Comparison of ENCODE assay signal across 28 cellular contexts in the genomic region with DNA sequence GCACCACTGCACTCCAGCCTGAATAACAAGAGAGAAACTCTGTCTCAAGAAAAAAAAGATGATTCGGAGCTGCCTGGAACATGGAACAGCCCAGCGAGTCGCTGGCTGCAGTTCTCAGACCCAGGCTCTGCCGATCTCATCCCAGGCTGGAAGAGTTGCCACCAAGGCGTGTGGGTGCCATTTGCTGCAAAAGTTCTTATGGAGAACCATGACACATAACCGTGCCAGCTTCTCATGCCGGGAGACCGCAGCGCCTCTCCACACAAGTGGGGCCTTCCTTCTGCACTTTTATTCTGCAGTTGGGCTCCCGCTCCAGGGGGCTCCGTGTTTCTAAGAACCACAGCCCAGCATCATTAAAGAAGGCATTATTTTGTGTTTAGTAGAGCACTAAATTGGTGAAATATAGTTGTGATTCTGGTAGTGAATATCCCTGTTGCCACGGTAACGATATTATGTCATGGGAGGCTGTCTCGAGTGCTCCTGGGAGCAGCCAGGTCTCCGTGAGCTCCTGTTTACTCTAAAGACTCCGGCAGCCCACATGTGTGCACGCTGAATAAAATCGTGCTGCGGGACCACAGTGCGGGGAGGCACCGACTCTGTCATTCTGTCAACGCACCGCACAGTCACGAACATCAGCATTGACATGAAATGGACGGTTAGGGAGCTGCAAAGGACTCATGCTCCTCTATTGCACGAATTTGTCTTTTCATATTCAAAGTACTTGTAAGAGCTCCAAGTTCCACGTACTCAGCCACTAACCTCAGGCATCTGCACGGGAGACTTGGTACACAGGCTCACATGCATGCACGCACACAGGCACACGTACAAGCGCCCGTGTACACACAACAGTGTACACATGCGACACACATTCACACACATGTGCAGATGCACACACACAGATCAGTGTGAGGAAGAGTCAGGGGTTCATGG.
A peak's percentile ranks its signal among the peaks of the same experiment; 100 is the strongest.
DNase-seq lines count a peak whose midpoint lies in the region; ATAC-seq, FAIRE-seq and TF ChIP-seq lines count a peak whose summit lies in the region.
"Had no signal": no experiment of that assay in that cellular context is flagged by ENCODE, and none has a peak within 500 bp of the region (broad histone marks: within the 10 kb centered on the region; RNA-seq: fewer than 3 reads in every experiment).

No MANE protein-coding gene starts in this region.

- H3K4me3 ChIP-seq in HepG2 (replicated peaks in 1 of 3; ENCODE audit: insufficient read depth in 1 of 3, low read depth in 2 of 3, low read length in 3 of 3) (no peak overlapping the region), right lobe of liver (no peak overlapping the region), astrocyte of the spinal cord (ENCODE audit: low read depth, low read length) (no peak overlapping the region), keratinocyte (ENCODE audit: control insufficient read depth in 2 of 3, extremely low read depth in 1 of 3, insufficient read depth in 2 of 3, low read depth in 1 of 3, low read length in 3 of 3) (no peak overlapping the region), pancreas (no peak overlapping the region)
- H3K4me3 ChIP-seq: HAP-1, left lung, PC-9, prostate gland, tibial nerve had no signal

- ATAC-seq in HepG2 (no peak), right lobe of liver (no peak), HG02610 (IDR thresholded peaks at IDR 0.05; ENCODE audit: unreplicated experiment) (no peak), HG03139 (IDR thresholded peaks at IDR 0.05; ENCODE audit: unreplicated experiment) (no peak), pancreas (no peak), GM18498 (IDR thresholded peaks at IDR 0.05; ENCODE audit: unreplicated experiment) (no peak)
- ATAC-seq: activated CD8-positive, alpha-beta T cell treated with anti-CD3 and anti-CD28 coated beads for 36 hours; left lung; Right ventricle myocardium inferior; SK-N-SH treated with all-trans-retinoic acid at 6 μM for 48 hours; stimulated activated effector memory CD8-positive, alpha-beta T cell treated with anti-CD3 and anti-CD28 coated beads, Interleukin-12 subunit alpha, Interleukin-12 subunit beta, amount 100 ng/mL, for 72 hours had no signal

- WGBS in HepG2 (ENCODE audit: low lambda C conversion rate): 43% methylated on average over 31 of the region's 33 CpGs
- 72% methylated on average over 10 of the region's 33 CpGs for WGBS in right lobe of liver (ENCODE audit: insufficient coverage, low coverage, low lambda C conversion rate, missing lambda C conversion rate)
- 60 to 75% methylated on average over 33 of the region's 33 CpGs for WGBS in pancreas, 2 donors

- in situ Hi-C loops in HepG2 (cut with HindIII; ENCODE audit: extremely low pct_ligation_motif_present, low pct_unique_long_range_greater_than_20kb): loop anchor here (10.0 to 25.0 kb wide), 2 partner anchors 521 to 1413 kb away; no protein-coding TSS in a partner anchor
- in situ Hi-C loops in astrocyte of the spinal cord (cut with HindIII; ENCODE audit: low sequenced_read_pairs): no loop called here

- no peaks in the 10 kb centered on the region for H3K4me1 ChIP-seq in HepG2 (ENCODE audit: insufficient read depth, low read length)
- no peaks in the 10 kb centered on the region for H3K4me1 ChIP-seq in right lobe of liver
- H3K4me1 ChIP-seq in keratinocyte (ENCODE audit: control insufficient read depth, extremely low read depth, insufficient read depth, low read length): peaks cover 2% of the 10 kb centered on the region
- no peaks in the 10 kb centered on the region for H3K4me1 ChIP-seq in pancreas
- H3K4me1 ChIP-seq: HAP-1, prostate gland had no signal

- no peak overlapping the region for H3K4me2 ChIP-seq in HepG2 (ENCODE audit: low read depth, low read length)
- no peak overlapping the region for H3K4me2 ChIP-seq in keratinocyte (ENCODE audit: control insufficient read depth, extremely low read depth, insufficient read depth, low read depth, low read length)
- H3K4me2 ChIP-seq: PC-9 had no signal

- H4K20me1 ChIP-seq in HepG2 (ENCODE audit: insufficient read depth, low read length) (no peaks in the 10 kb centered on the region), keratinocyte (ENCODE audit: control insufficient read depth, extremely low read depth, insufficient read depth, low read length) (no peaks in the 10 kb centered on the region)

- H3K9ac ChIP-seq in HepG2 (ENCODE audit: insufficient read depth, low read depth, low read length) (no peak overlapping the region), keratinocyte (ENCODE audit: control insufficient read depth, extremely low read depth, insufficient read depth, low read length) (no peak overlapping the region)

- DNase-seq in HepG2 (ENCODE audit: low spot score) (no peak), right lobe of liver (no peak), astrocyte of the spinal cord (ENCODE audit: low read depth, low spot score) (peak; percentile 58), keratinocyte (ENCODE audit: low read depth, low spot score) (no peak), pancreas (no peak)
- DNase-seq: ACHN; activated CD4-positive, alpha-beta T cell treated with anti-CD3 and anti-CD28 coated beads for 1 hour; activated CD8-positive, alpha-beta T cell treated with anti-CD3 and anti-CD28 coated beads for 36 hours; activated naive CD4-positive, alpha-beta T cell treated with anti-CD3 and anti-CD28 coated beads for 36 hours; brain microvascular endothelial cell; DMS153; left lung; midbrain; MV-4-11; naive B cell; NCI-H146; PC-9; stimulated activated CD4-positive, alpha-beta T cell treated with anti-CD3 and anti-CD28 coated beads, Interleukin-15, amount 100 ng/mL, for 24 hours had no signal

- BruUV-seq in HepG2 (replicated peaks; lab: Mats Ljungman, UMichigan): no TSS peak

- no peak for TF ChIP-seq RAD21 in HepG2 (CRISPR knock-in tag; IDR thresholded peaks at IDR 0.05)

- intact Hi-C loops in HepG2 (cut with micrococcal nuclease; ENCODE audit: unreplicated experiment): no loop called here
- intact Hi-C loops in right lobe of liver (cut with DNase I): loop anchor here in 1 of 2 donors (10.0 kb wide), 1 partner anchor 1523 kb away; no protein-coding TSS in a partner anchor
- intact Hi-C loops in pancreas (cut with DNase I): loop anchor here in 1 of 3 donors (5.0 kb wide), 1 partner anchor 1421 kb away; no protein-coding TSS in a partner anchor

- H3K9me1 ChIP-seq in keratinocyte (ENCODE audit: control insufficient read depth, extremely low read depth, insufficient read depth, low read length): no peaks in the 10 kb centered on the region

- H3K27ac ChIP-seq in HepG2 (ENCODE audit: extremely low read length, insufficient read depth, low read length): no peak overlapping the region
- no peak overlapping the region for H3K27ac ChIP-seq in right lobe of liver
- H3K27ac ChIP-seq in keratinocyte (ENCODE audit: control insufficient read depth, insufficient read depth, low read length): no peak overlapping the region
- H3K27ac ChIP-seq in pancreas: no peak overlapping the region
- H3K27ac ChIP-seq: brain microvascular endothelial cell, epithelial cell of prostate, PC-9, prostate gland had no signal

- no peaks in the 10 kb centered on the region for H3K9me3 ChIP-seq in HepG2 (ENCODE audit: low read length)
- no peaks in the 10 kb centered on the region for H3K9me3 ChIP-seq in right lobe of liver
- H3K9me3 ChIP-seq in keratinocyte (ENCODE audit: control insufficient read depth, low read depth, low read length): no peaks in the 10 kb centered on the region
- no peaks in the 10 kb centered on the region for H3K9me3 ChIP-seq in pancreas
- H3K9me3 ChIP-seq: HAP-1, left lung, prostate gland, tibial nerve had no signal

- no peaks in the 10 kb centered on the region for H3K79me2 ChIP-seq in HepG2 (ENCODE audit: insufficient read depth, low read length)
- no peaks in the 10 kb centered on the region for H3K79me2 ChIP-seq in keratinocyte (ENCODE audit: control insufficient read depth, insufficient read depth, low read length)

- CTCF ChIA-PET in HepG2 (lab: Yijun Ruan, JAX; ENCODE audit: low intra/inter-chr PET ratio, low total read pairs): interaction anchor here (2.3 kb wide), 1 partner anchor 1526 kb away, joined by 7 read pairs; no protein-coding TSS in a partner anchor

- no peak overlapping the region for H2AFZ ChIP-seq in HepG2 (ENCODE audit: low read length)
- no peak overlapping the region for H2AFZ ChIP-seq in keratinocyte (ENCODE audit: control insufficient read depth, low read length)
- H2AFZ ChIP-seq: PC-9 had no signal

- no peak for TF ChIP-seq POLR2A in HepG2 (IDR thresholded peaks at IDR 0.05; ENCODE audit: insufficient read depth in 1 of 2, low read depth in 2 of 2, low read length in 2 of 2)
- TF ChIP-seq POLR2A in right lobe of liver (IDR thresholded peaks at IDR 0.05): no peak

- dilution Hi-C loops in keratinocyte (cut with MboI; ENCODE audit: extremely low pct_ligation_motif_present, low sequenced_read_pairs): no loop called here

- TF ChIP-seq CTCF in HepG2 (CRISPR knock-in tag; IDR thresholded peaks at IDR 0.05) (no peak), right lobe of liver (IDR thresholded peaks at IDR 0.05) (no peak), astrocyte of the spinal cord (IDR thresholded peaks at IDR 0.05; ENCODE audit: low read depth, low read length) (no peak), keratinocyte (optimal IDR thresholded peaks at IDR 0.05 in 1 of 3, IDR thresholded peaks at IDR 0.05 in 1 of 3, conservative IDR thresholded peaks at IDR 0.05 in 1 of 3; ENCODE audit: extremely low read depth in 1 of 3, insufficient read depth in 2 of 3, low read length in 3 of 3) (no peak), pancreas (IDR thresholded peaks at IDR 0.05) (no peak)

- no peak for TF ChIP-seq EP300 in HepG2 (IDR thresholded peaks at IDR 0.05; ENCODE audit: low read depth in 2 of 2, low read length in 2 of 2)
- TF ChIP-seq EP300 in HepG2 (CRISPR knock-in tag; IDR thresholded peaks at IDR 0.05; ENCODE audit: borderline replicate concordance): no peak

- POLR2A ChIA-PET in HepG2 (lab: Yijun Ruan, JAX): no interaction called here

- H3K36me3 ChIP-seq in HepG2 (replicated peaks in 1 of 2; ENCODE audit: control insufficient read depth in 1 of 2, insufficient read depth in 2 of 2, low read length in 2 of 2) (no peaks in the 10 kb centered on the region), right lobe of liver (no peaks in the 10 kb centered on the region), keratinocyte (ENCODE audit: control insufficient read depth in 2 of 2, extremely low read depth in 1 of 2, insufficient read depth in 2 of 2, low read length in 2 of 2) (no peaks in the 10 kb centered on the region), pancreas (no peaks in the 10 kb centered on the region)
- H3K36me3 ChIP-seq: brain microvascular endothelial cell, HAP-1, left lung, prostate gland, tibial nerve had no signal

- FAIRE-seq in HepG2 (lab: Jason Lieb, UNC) (no peak), keratinocyte (lab: Jason Lieb, UNC) (peak; percentile 20), pancreas (lab: Jason Lieb, UNC) (no peak)

- H3K27me3 ChIP-seq in HepG2 (ENCODE audit: control insufficient read depth in 1 of 2, insufficient read depth in 2 of 2, low read length in 2 of 2) (peaks cover 5 to 77% of the 10 kb centered on the region in 2 experiments), right lobe of liver (no peaks in the 10 kb centered on the region), keratinocyte (ENCODE audit: control insufficient read depth, extremely low read depth, insufficient read depth, low read length) (peaks cover 4% of the 10 kb centered on the region), pancreas (no peaks in the 10 kb centered on the region)
- H3K27me3 ChIP-seq: brain microvascular endothelial cell, left lung, tibial nerve had no signal

TF ChIP-seq in HepG2, 621 proteins besides CTCF, POLR2A, EP300 and RAD21 (continues in another document):
- TF ChIP-seq ZNF766 (CRISPR knock-in tag; IDR thresholded peaks at IDR 0.05; ENCODE audit: borderline replicate concordance): no peak
